In the genomic region with DNA sequence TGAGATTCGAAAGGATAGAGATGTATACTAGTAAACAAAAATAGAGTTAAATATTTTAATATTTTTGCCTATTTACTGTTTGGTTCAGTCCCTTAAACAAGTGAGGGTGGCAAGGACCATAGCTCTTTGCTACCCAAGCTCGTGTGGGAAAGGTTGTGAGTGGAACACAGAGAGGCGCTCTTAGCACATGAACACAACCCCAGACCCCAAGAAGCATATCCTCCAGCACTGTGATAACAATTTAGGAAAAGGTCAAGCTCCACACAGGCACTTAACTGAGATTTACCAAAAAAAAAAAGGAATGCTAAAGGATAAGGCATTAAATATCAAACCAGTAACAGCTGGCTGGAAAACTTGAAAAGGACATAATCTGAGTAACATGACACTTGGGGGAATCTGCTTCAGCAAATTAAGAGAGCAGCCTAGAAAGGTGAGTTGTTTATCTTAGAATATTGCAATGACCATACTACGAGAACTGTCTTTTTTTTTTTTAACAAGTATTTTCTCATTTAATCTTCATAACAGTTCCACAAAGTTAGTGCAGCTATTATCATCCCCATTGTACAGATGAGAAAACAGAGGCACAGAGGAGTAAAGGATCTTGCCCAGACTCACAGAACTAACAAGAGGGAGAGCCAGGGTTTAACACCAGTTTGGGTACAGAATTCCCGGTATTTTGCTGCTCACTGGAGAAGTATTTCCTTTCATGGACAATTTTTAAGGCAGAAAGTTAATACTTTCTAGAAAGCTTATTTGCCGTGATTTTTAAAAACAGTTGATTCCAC, we compare ENCODE assay signal across 19 cellular contexts.
A peak's percentile ranks its signal among the peaks of the same experiment; 100 is the strongest.
DNase-seq lines count a peak whose midpoint lies in the region; ATAC-seq and TF ChIP-seq lines count a peak whose summit lies in the region.
"Had no signal": no experiment of that assay in that cellular context is flagged by ENCODE, and none has a peak within 500 bp of the region (broad histone marks: within the 10 kb centered on the region; RNA-seq: fewer than 3 reads in every experiment).

No MANE protein-coding gene starts in this region.

- intact Hi-C loops in activated CD8-positive, alpha-beta T cell treated with anti-CD3 and anti-CD28 coated beads for 36 hours (cut with micrococcal nuclease): no loop called here

- H3K9me2 ChIP-seq in GM23338 (ENCODE audit: insufficient read depth): peaks cover 11% of the 10 kb centered on the region; the same call in 1 of the 2 replicates

- H3K27ac Mint-ChIP-seq in activated CD8-positive, alpha-beta T cell treated with anti-CD3 and anti-CD28 coated beads for 36 hours: peak overlapping the region; percentile 25
- H3K27ac Mint-ChIP-seq in activated CD8-positive, alpha-beta T cell treated with anti-CD3 and anti-CD28 coated beads, Interleukin-2, amount 10 ng/mL, durations not matched to agents 7 days and 5 days: no peak overlapping the region
- H3K27ac Mint-ChIP-seq in GM23338: no peak overlapping the region
- no peak overlapping the region for H3K27ac Mint-ChIP-seq in activated T-cell treated with anti-CD3 and anti-CD28 coated beads, Interleukin-2, amount 50 U/mL, for 72 hours

- H3K36me3 Mint-ChIP-seq in activated CD8-positive, alpha-beta T cell treated with anti-CD3 and anti-CD28 coated beads for 36 hours (ENCODE audit: low read depth): peaks cover 31% of the 10 kb centered on the region
- H3K36me3 Mint-ChIP-seq in activated CD8-positive, alpha-beta T cell treated with anti-CD3 and anti-CD28 coated beads, Interleukin-2, amount 10 ng/mL, durations not matched to agents 7 days and 5 days (ENCODE audit: low read depth): peaks cover 20% of the 10 kb centered on the region
- H3K36me3 Mint-ChIP-seq in GM23338 (ENCODE audit: low read depth): no peaks in the 10 kb centered on the region
- peaks cover 3 to 16% of the 10 kb centered on the region in 2 donors for H3K36me3 Mint-ChIP-seq in activated T-cell treated with anti-CD3 and anti-CD28 coated beads, Interleukin-2, amount 50 U/mL, for 72 hours (ENCODE audit: insufficient read depth in 2 of 2)
- H3K36me3 Mint-ChIP-seq: brain had no signal

- H3K4me1 ChIP-seq in GM23338 (ENCODE audit: insufficient read depth): no peaks in the 10 kb centered on the region; the same call in 1 of the 2 replicates
- peaks cover 14% of the 10 kb centered on the region for H3K4me1 ChIP-seq in foreskin keratinocyte

- H3K27me3 ChIP-seq in GM23338 (ENCODE audit: insufficient read depth) (no peaks in the 10 kb centered on the region), foreskin keratinocyte (no peaks in the 10 kb centered on the region)
- H3K27me3 ChIP-seq: gastroesophageal sphincter, suprapubic skin had no signal

- no peak overlapping the region for H3K4me3 ChIP-seq in GM23338
- H3K4me3 ChIP-seq: gastroesophageal sphincter, lung, psoas muscle, suprapubic skin had no signal

- H3K36me3 ChIP-seq in GM23338 (ENCODE audit: insufficient read depth): no peaks in the 10 kb centered on the region
- H3K36me3 ChIP-seq: gastroesophageal sphincter, suprapubic skin had no signal

- DNase-seq in activated CD8-positive, alpha-beta T cell treated with anti-CD3 and anti-CD28 coated beads for 36 hours: no peak
- no peak for DNase-seq in activated CD8-positive, alpha-beta T cell treated with anti-CD3 and anti-CD28 coated beads, Interleukin-2, amount 10 ng/mL, durations not matched to agents 7 days and 5 days
- DNase-seq in GM23338 (ENCODE audit: low spot score) (peak; percentile 14), NCI-H69 (lab: John Stamatoyannopoulos, UW) (peak; percentile 61), foreskin keratinocyte (no peak), NCI-H187 treated with DMSO at 0.1 percent for 48 hours (lab: John Stamatoyannopoulos, UW) (no peak), kidney tubule cell (ENCODE audit: low spot score) (no peak)
- DNase-seq in activated T-cell treated with anti-CD3 and anti-CD28 coated beads, Interleukin-2, amount 50 U/mL, for 72 hours: no peak
- DNase-seq: effector CD8-positive, alpha-beta T cell; GF-D8; kidney; psoas muscle; SHP77; T-helper 1 cell had no signal

- H3K27me3 Mint-ChIP-seq in activated CD8-positive, alpha-beta T cell treated with anti-CD3 and anti-CD28 coated beads for 36 hours: no peaks in the 10 kb centered on the region
- no peaks in the 10 kb centered on the region for H3K27me3 Mint-ChIP-seq in activated CD8-positive, alpha-beta T cell treated with anti-CD3 and anti-CD28 coated beads, Interleukin-2, amount 10 ng/mL, durations not matched to agents 7 days and 5 days (ENCODE audit: low read depth)
- H3K27me3 Mint-ChIP-seq in GM23338 (ENCODE audit: insufficient read depth, low read depth, poor library complexity): peaks cover 5% of the 10 kb centered on the region
- H3K27me3 Mint-ChIP-seq in activated T-cell treated with anti-CD3 and anti-CD28 coated beads, Interleukin-2, amount 50 U/mL, for 72 hours (ENCODE audit: low read depth): no peaks in the 10 kb centered on the region

- H3K27ac ChIP-seq in GM23338 (ENCODE audit: low read depth) (no peak overlapping the region), foreskin keratinocyte (no peak overlapping the region)
- H3K27ac ChIP-seq: C4-2B, gastroesophageal sphincter, psoas muscle, suprapubic skin had no signal

- no peaks in the 10 kb centered on the region for H3K9me3 Mint-ChIP-seq in activated CD8-positive, alpha-beta T cell treated with anti-CD3 and anti-CD28 coated beads for 36 hours
- no peaks in the 10 kb centered on the region for H3K9me3 Mint-ChIP-seq in activated CD8-positive, alpha-beta T cell treated with anti-CD3 and anti-CD28 coated beads, Interleukin-2, amount 10 ng/mL, durations not matched to agents 7 days and 5 days (ENCODE audit: insufficient read depth)
- no peaks in the 10 kb centered on the region; the same call in 2 of the 3 replicates for H3K9me3 Mint-ChIP-seq in GM23338
- H3K9me3 Mint-ChIP-seq in activated T-cell treated with anti-CD3 and anti-CD28 coated beads, Interleukin-2, amount 50 U/mL, for 72 hours: peaks cover 2% of the 10 kb centered on the region in 2 donors

- no peaks in the 10 kb centered on the region for H3K79me2 ChIP-seq in GM23338 (replicated peaks; ENCODE audit: insufficient read depth)

- peaks cover 59% of the 10 kb centered on the region for H3K4me1 Mint-ChIP-seq in activated CD8-positive, alpha-beta T cell treated with anti-CD3 and anti-CD28 coated beads for 36 hours (ENCODE audit: low read depth)
- peaks cover 29% of the 10 kb centered on the region for H3K4me1 Mint-ChIP-seq in activated CD8-positive, alpha-beta T cell treated with anti-CD3 and anti-CD28 coated beads, Interleukin-2, amount 10 ng/mL, durations not matched to agents 7 days and 5 days (ENCODE audit: low read depth)
- peaks cover 17% of the 10 kb centered on the region for H3K4me1 Mint-ChIP-seq in GM23338
- H3K4me1 Mint-ChIP-seq in activated T-cell treated with anti-CD3 and anti-CD28 coated beads, Interleukin-2, amount 50 U/mL, for 72 hours (ENCODE audit: low read depth): peaks cover 60% of the 10 kb centered on the region

- no peak for ATAC-seq in activated CD8-positive, alpha-beta T cell treated with anti-CD3 and anti-CD28 coated beads for 36 hours
- no peak for ATAC-seq in activated CD8-positive, alpha-beta T cell treated with anti-CD3 and anti-CD28 coated beads, Interleukin-2, amount 10 ng/mL, durations not matched to agents 7 days and 5 days
- ATAC-seq in GM23338: peak; percentile 58
- no peak for ATAC-seq in foreskin keratinocyte
- ATAC-seq in activated T-cell treated with anti-CD3 and anti-CD28 coated beads, Interleukin-2, amount 50 U/mL, for 72 hours (replicated peaks in 1 of 2): no peak
- ATAC-seq: gastroesophageal sphincter, psoas muscle had no signal

- H3K4me3 Mint-ChIP-seq in activated CD8-positive, alpha-beta T cell treated with anti-CD3 and anti-CD28 coated beads for 36 hours: no peak overlapping the region
- H3K4me3 Mint-ChIP-seq in activated CD8-positive, alpha-beta T cell treated with anti-CD3 and anti-CD28 coated beads, Interleukin-2, amount 10 ng/mL, durations not matched to agents 7 days and 5 days: no peak overlapping the region
- no peak overlapping the region for H3K4me3 Mint-ChIP-seq in GM23338
- H3K4me3 Mint-ChIP-seq in activated T-cell treated with anti-CD3 and anti-CD28 coated beads, Interleukin-2, amount 50 U/mL, for 72 hours: no peak overlapping the region
- H3K4me3 Mint-ChIP-seq: brain had no signal

- H3F3A ChIP-seq in GM23338 (replicated peaks; ENCODE audit: low read depth): no peaks in the 10 kb centered on the region

- CTCF ChIA-PET in activated CD8-positive, alpha-beta T cell treated with anti-CD3 and anti-CD28 coated beads for 36 hours (lab: Charles Lee): interaction anchor here (0.8 to 1.1 kb wide), 3 partner anchors 18 to 543 kb away, joined by 3 read pairs; no protein-coding TSS in a partner anchor
- CTCF ChIA-PET in activated CD8-positive, alpha-beta T cell treated with anti-CD3 and anti-CD28 coated beads, Interleukin-2, amount 10 ng/mL, durations not matched to agents 7 days and 5 days (lab: Charles Lee): interaction anchor here (0.9 to 1.1 kb wide), 2 partner anchors 154 to 171 kb away, joined by 3 read pairs; no protein-coding TSS in a partner anchor

- TF ChIP-seq CTCF in activated CD8-positive, alpha-beta T cell treated with anti-CD3 and anti-CD28 coated beads for 36 hours (IDR thresholded peaks at IDR 0.05): no peak
- TF ChIP-seq CTCF in GM23338 (conservative IDR thresholded peaks at IDR 0.05; ENCODE audit: low read depth in 2 of 2) (peak in 1 of 2 experiments; percentile 62; a peak in 2 of 4 replicates), foreskin keratinocyte (conservative IDR thresholded peaks at IDR 0.05) (peak; percentile 19)

- no peak overlapping the region for H3K4me2 ChIP-seq in GM23338

- H4K20me1 ChIP-seq in GM23338 (replicated peaks; ENCODE audit: insufficient read depth): no peaks in the 10 kb centered on the region

- POLR2A ChIA-PET in activated CD8-positive, alpha-beta T cell treated with anti-CD3 and anti-CD28 coated beads for 36 hours (lab: Charles Lee): no interaction called here
- POLR2A ChIA-PET in activated CD8-positive, alpha-beta T cell treated with anti-CD3 and anti-CD28 coated beads, Interleukin-2, amount 10 ng/mL, durations not matched to agents 7 days and 5 days (lab: Charles Lee): interaction anchor here (0.7 kb wide), 1 partner anchor 42 kb away, joined by 4 read pairs; no protein-coding TSS in a partner anchor

- no peak overlapping the region for H2AFZ ChIP-seq in GM23338

TF ChIP-seq in GM23338, 12 proteins besides CTCF, POLR2A, EP300 and RAD21 (continues in another document):
- TF ChIP-seq ZNF331 (CRISPR knock-in tag; IDR thresholded peaks at IDR 0.05; ENCODE audit: low read depth): no peak
- no peak for TF ChIP-seq STAT1 (IDR thresholded peaks at IDR 0.05; ENCODE audit: unreplicated experiment)
- no peak for TF ChIP-seq NANOG (IDR thresholded peaks at IDR 0.05; ENCODE audit: borderline replicate concordance)
- TF ChIP-seq, protein P1, sequence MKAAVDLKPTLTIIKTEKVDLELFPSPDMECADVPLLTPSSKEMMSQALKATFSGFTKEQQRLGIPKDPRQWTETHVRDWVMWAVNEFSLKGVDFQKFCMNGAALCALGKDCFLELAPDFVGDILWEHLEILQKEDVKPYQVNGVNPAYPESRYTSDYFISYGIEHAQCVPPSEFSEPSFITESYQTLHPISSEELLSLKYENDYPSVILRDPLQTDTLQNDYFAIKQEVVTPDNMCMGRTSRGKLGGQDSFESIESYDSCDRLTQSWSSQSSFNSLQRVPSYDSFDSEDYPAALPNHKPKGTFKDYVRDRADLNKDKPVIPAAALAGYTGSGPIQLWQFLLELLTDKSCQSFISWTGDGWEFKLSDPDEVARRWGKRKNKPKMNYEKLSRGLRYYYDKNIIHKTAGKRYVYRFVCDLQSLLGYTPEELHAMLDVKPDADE (IDR thresholded peaks at IDR 0.05): no peak

Comparison
In these comparisons a context has a peak if more than half of its experiments do, and no peak if none do; other contexts are left out.
1. DNase-seq: peak in GM23338 (single experiment) and NCI-H69 (single experiment); none in activated CD8-positive, alpha-beta T cell treated with anti-CD3 and anti-CD28 coated beads for 36 hours (single experiment), activated CD8-positive, alpha-beta T cell treated with anti-CD3 and anti-CD28 coated beads, Interleukin-2, amount 10 ng/mL, durations not matched to agents 7 days and 5 days (single experiment), foreskin keratinocyte (0 of 2), NCI-H187 treated with DMSO at 0.1 percent for 48 hours (single experiment), activated T-cell treated with anti-CD3 and anti-CD28 coated beads, Interleukin-2, amount 50 U/mL, for 72 hours (0 of 2) and kidney tubule cell (single experiment).